ENCODE assay signal across 9 cellular contexts in genomic region chr21:41928621-41929220, GRCh38. TPM values are rescaled to one million over a fixed set of nuclear protein-coding genes. Genes with fewer than 3 reads are reported as not detected.
DNase-seq lines count a peak whose midpoint lies in the region; ATAC-seq and TF ChIP-seq lines count a peak whose summit lies in the region.
"Had no signal": no experiment of that assay in that cellular context is flagged by ENCODE, and none has a peak within 500 bp of the region (broad histone marks: within the 10 kb centered on the region; RNA-seq: fewer than 3 reads in every experiment).

No MANE protein-coding gene starts in this region.

- CTCF ChIA-PET in CD8-positive, alpha-beta T cell (lab: Charles Lee), result interaction anchor here (1.0 to 2.5 kb wide), 3 partner anchors 10 to 179 kb away, joined by 3 to 7 read pairs (median 3); no protein-coding TSS in a partner anchor

- POLR2A ChIA-PET in CD8-positive, alpha-beta T cell (lab: Charles Lee), result interaction anchor here (0.7 kb wide), 1 partner anchor 134 kb away, joined by 3 read pairs; no protein-coding TSS in a partner anchor

- no peaks in the 10 kb centered on the region for H4K20me1 ChIP-seq in MM.1S (ENCODE audit: insufficient read depth, low read length)

- no peaks in the 10 kb centered on the region for H3K9me2 ChIP-seq in MM.1S (replicated peaks; ENCODE audit: insufficient read depth, low read length)

- H3K4me3 ChIP-seq in CD8-positive, alpha-beta T cell (ENCODE audit: low read depth, low read length), result no peak overlapping the region
- H3K4me3 ChIP-seq in MM.1S (ENCODE audit: low read length), result 0 out of 2 replicates have a peak overlapping the region, but pooled peaks have one; percentile 2

- peaks cover 4% of the 10 kb centered on the region for H3K27me3 Mint-ChIP-seq in CD8-positive, alpha-beta T cell (ENCODE audit: low read depth)

- H3K4me3 Mint-ChIP-seq in CD8-positive, alpha-beta T cell, result no peak overlapping the region

- DNase-seq in CD8-positive, alpha-beta T cell, result no peak
- DNase-seq in MM.1S (peak; percentile 66), glomerular visceral epithelial cell (ENCODE audit: extremely low spot score) (peak; percentile 21), AML-193 (lab: John Stamatoyannopoulos, UW) (no peak), DMS153 (lab: John Stamatoyannopoulos, UW) (no peak), NCI-H187 treated with DMSO at 0.1 percent for 48 hours (lab: John Stamatoyannopoulos, UW) (no peak)
- no peak for DNase-seq in effector CD8-positive, alpha-beta T cell (lab: John Stamatoyannopoulos, UW)
- DNase-seq: EL had no signal

- ATAC-seq in CD8-positive, alpha-beta T cell, result no peak
- ATAC-seq in GM19372 (IDR thresholded peaks at IDR 0.05; ENCODE audit: low read depth, unreplicated experiment), result peak; percentile 54

- peak overlapping the region; percentile 13 for H3K27ac Mint-ChIP-seq in CD8-positive, alpha-beta T cell

- H3K4me1 Mint-ChIP-seq in CD8-positive, alpha-beta T cell (ENCODE audit: low read depth), result peaks cover 52% of the 10 kb centered on the region

- TF ChIP-seq CTCF in CD8-positive, alpha-beta T cell (IDR thresholded peaks at IDR 0.05), result no peak
- TF ChIP-seq CTCF in MM.1S (IDR thresholded peaks at IDR 0.05; ENCODE audit: low read length), result no peak

- no peak overlapping the region for H3K27ac ChIP-seq in CD8-positive, alpha-beta T cell (ENCODE audit: low read depth, low read length)
- H3K27ac ChIP-seq in MM.1S (ENCODE audit: low read length), result peak overlapping the region; percentile 86

- peaks cover 7% of the 10 kb centered on the region for H3K36me3 Mint-ChIP-seq in CD8-positive, alpha-beta T cell

- H3K9me3 Mint-ChIP-seq in CD8-positive, alpha-beta T cell, result no peaks in the 10 kb centered on the region

- peak overlapping the region; percentile 30; the same call in 1 of the 2 replicates for H3K9ac ChIP-seq in MM.1S (ENCODE audit: low read length)

- H3K79me2 ChIP-seq in MM.1S (ENCODE audit: low read length), result peaks cover 26% of the 10 kb centered on the region

- intact Hi-C loops in CD8-positive, alpha-beta T cell (cut with DNase I, micrococcal nuclease), result no loop called here

- no peaks in the 10 kb centered on the region for H3K9me3 ChIP-seq in CD8-positive, alpha-beta T cell (ENCODE audit: low read length)
- no peaks in the 10 kb centered on the region for H3K9me3 ChIP-seq in MM.1S (replicated peaks; ENCODE audit: insufficient read depth, low read length)

- no peaks in the 10 kb centered on the region for H3K27me3 ChIP-seq in CD8-positive, alpha-beta T cell (ENCODE audit: insufficient read depth, low read length)
- H3K27me3 ChIP-seq in MM.1S (replicated peaks; ENCODE audit: insufficient read depth, low read length), result no peaks in the 10 kb centered on the region

- H3K36me3 ChIP-seq in CD8-positive, alpha-beta T cell (ENCODE audit: insufficient read depth, low read length), result no peaks in the 10 kb centered on the region
- H3K36me3 ChIP-seq in MM.1S (replicated peaks; ENCODE audit: insufficient read depth, low read length), result no peaks in the 10 kb centered on the region

- H3K4me1 ChIP-seq in CD8-positive, alpha-beta T cell (ENCODE audit: insufficient read depth, low read length), result peaks cover 33% of the 10 kb centered on the region
- peaks cover 37% of the 10 kb centered on the region for H3K4me1 ChIP-seq in MM.1S (ENCODE audit: low read length)

- H3F3A ChIP-seq in MM.1S (ENCODE audit: insufficient read depth, low read length), result peaks cover 40% of the 10 kb centered on the region

- no peak overlapping the region for H2AFZ ChIP-seq in MM.1S (ENCODE audit: low read length)

- H3K4me2 ChIP-seq in MM.1S (ENCODE audit: low read depth, low read length), result peak overlapping the region; percentile 77

RNA-seq across cellular contexts. Expression of gene C2CD2, which starts 25.1 kb away (rescaled TPM):
- total RNA-seq in CD8-positive, alpha-beta T cell, result 1 to 10 TPM; 6.7 to 7.8 TPM

RNA-seq across cellular contexts. Expression of gene PRDM15, which starts 49.6 kb away (rescaled TPM):
- 1 to 10 TPM; 8.5 to 9.2 TPM for total RNA-seq in CD8-positive, alpha-beta T cell

Comparison
In these comparisons a context has a peak if more than half of its experiments do, and no peak if none do; other contexts are left out.
1. DNase-seq: peak in MM.1S (single experiment) and glomerular visceral epithelial cell (single experiment); none in CD8-positive, alpha-beta T cell (0 of 7), AML-193 (0 of 2), effector CD8-positive, alpha-beta T cell (single experiment), DMS153 (single experiment) and NCI-H187 treated with DMSO at 0.1 percent for 48 hours (single experiment).